Comparison of ENCODE assay signal across 14 cellular contexts in the genomic region with DNA sequence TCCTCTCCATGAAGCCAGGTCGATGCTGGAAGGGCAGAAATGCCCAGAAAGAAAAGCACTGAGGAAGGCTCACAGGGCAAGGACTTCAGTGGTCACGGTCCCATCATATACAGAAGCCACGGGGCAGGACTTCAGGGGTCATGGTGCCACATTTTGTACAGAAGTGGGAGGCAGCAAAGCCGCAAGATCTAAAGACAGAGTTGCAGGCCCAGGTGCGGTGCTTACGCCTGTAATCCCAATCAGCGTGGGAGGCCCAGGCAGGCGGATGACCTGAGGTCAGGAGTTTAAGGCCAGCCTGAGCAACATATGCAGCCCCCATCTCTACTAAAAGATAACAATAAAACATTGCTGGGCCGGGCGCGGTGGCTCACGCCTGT.
DNase-seq lines count a peak whose midpoint lies in the region; ATAC-seq and TF ChIP-seq lines count a peak whose summit lies in the region.
"Had no signal": no experiment of that assay in that cellular context is flagged by ENCODE, and none has a peak within 500 bp of the region (broad histone marks: within the 10 kb centered on the region; RNA-seq: fewer than 3 reads in every experiment).

No MANE protein-coding gene starts in this region.

- ATAC-seq in lower lobe of right lung (no peak), HG03439 (IDR thresholded peaks at IDR 0.05; ENCODE audit: unreplicated experiment) (no peak)

- H3K27ac ChIP-seq in HUES48 (ENCODE audit: low read depth, low read length) (peak overlapping the region; percentile 57), duodenal mucosa (ENCODE audit: low read depth, low read length) (peak overlapping the region; percentile 13), lower lobe of right lung (peak overlapping the region; percentile 41), stomach (peak overlapping the region; percentile 72 to 90 (median 80))
- H3K27ac ChIP-seq: SJSA1 had no signal

- intact Hi-C loops in lower lobe of right lung (cut with DNase I), result no loop called here
- intact Hi-C loops in stomach (cut with DNase I; ENCODE audit: low total_unique reads), result no loop called here

- no peak for TF ChIP-seq EP300 in stomach (IDR thresholded peaks at IDR 0.05)

- 60 to 76% (median 61%) methylated on average over 10 to 12 of the region's 12 CpGs for WGBS in stomach, 5 donors

- no peak overlapping the region for H3K9ac ChIP-seq in HUES48 (ENCODE audit: low read depth, low read length)
- H3K9ac ChIP-seq in duodenal mucosa (ENCODE audit: low read depth in 1 of 2, low read length in 2 of 2), result no peak overlapping the region

- no peak for DNase-seq in lower lobe of right lung
- no peak for DNase-seq in stomach
- no peak for DNase-seq in activated CD4-positive, alpha-beta T cell treated with anti-CD3 and anti-CD28 coated beads, Interleukin-2, amount 50 U/mL, for 1 hour
- DNase-seq in NCI-H748 treated with DMSO at 0.1 percent for 48 hours (lab: John Stamatoyannopoulos, UW), result no peak
- DNase-seq in NCI-H446 (lab: John Stamatoyannopoulos, UW), result no peak
- DNase-seq: activated CD4-positive, CD25-positive, alpha-beta regulatory T cell; C1 segment of cervical spinal cord; effector CD8-positive, alpha-beta T cell; stimulated activated CD4-positive, alpha-beta T cell treated with anti-CD3 and anti-CD28 coated beads, Interleukin-2, amount 100 ng/mL, for 24 hours had no signal

- H3K4me1 ChIP-seq in HUES48 (ENCODE audit: control insufficient read depth, insufficient read depth, low read length) (peaks cover 23% of the 10 kb centered on the region), duodenal mucosa (ENCODE audit: control insufficient read depth in 1 of 2, insufficient read depth in 2 of 2, low read length in 2 of 2) (peaks cover 0 to 7% of the 10 kb centered on the region in 2 donors), lower lobe of right lung (peaks cover 54% of the 10 kb centered on the region), stomach (peaks cover 45 to 89% (median 68%) of the 10 kb centered on the region in 4 donors)

- H3K4me3 ChIP-seq in HUES48 (ENCODE audit: low read depth, low read length) (no peak overlapping the region), duodenal mucosa (ENCODE audit: low read depth in 1 of 2, low read length in 2 of 2) (no peak overlapping the region), lower lobe of right lung (no peak overlapping the region), stomach (no peak overlapping the region)
- H3K4me3 ChIP-seq: ovary, SJSA1 had no signal

- H3K36me3 ChIP-seq in HUES48 (ENCODE audit: control insufficient read depth, insufficient read depth, low read length) (no peaks in the 10 kb centered on the region), duodenal mucosa (ENCODE audit: control insufficient read depth in 1 of 2, insufficient read depth in 2 of 2, low read length in 2 of 2) (no peaks in the 10 kb centered on the region), lower lobe of right lung (no peaks in the 10 kb centered on the region), stomach (no peaks in the 10 kb centered on the region)
- H3K36me3 ChIP-seq: ovary, SJSA1 had no signal

- TF ChIP-seq CTCF in lower lobe of right lung (IDR thresholded peaks at IDR 0.05) (no peak), stomach (IDR thresholded peaks at IDR 0.05) (no peak)

- no peaks in the 10 kb centered on the region for H3K27me3 ChIP-seq in HUES48 (ENCODE audit: control insufficient read depth, insufficient read depth, low read length)
- H3K27me3 ChIP-seq in duodenal mucosa (ENCODE audit: control insufficient read depth in 1 of 2, insufficient read depth in 2 of 2, low read length in 2 of 2), result no peaks in the 10 kb centered on the region
- H3K27me3 ChIP-seq in lower lobe of right lung (ENCODE audit: low read depth), result no peaks in the 10 kb centered on the region
- no peaks in the 10 kb centered on the region for H3K27me3 ChIP-seq in stomach
- H3K27me3 ChIP-seq: ovary, SJSA1 had no signal

- TF ChIP-seq POLR2A in stomach (IDR thresholded peaks at IDR 0.05), result no peak

- no peaks in the 10 kb centered on the region for H3K9me3 ChIP-seq in HUES48 (ENCODE audit: control insufficient read depth, insufficient read depth, low read length)
- no peaks in the 10 kb centered on the region for H3K9me3 ChIP-seq in duodenal mucosa (ENCODE audit: control insufficient read depth in 1 of 2, low read length in 2 of 2)
- H3K9me3 ChIP-seq in lower lobe of right lung, result no peaks in the 10 kb centered on the region
- H3K9me3 ChIP-seq in stomach, result no peaks in the 10 kb centered on the region
- H3K9me3 ChIP-seq: ovary, SJSA1 had no signal

Comparison
In these comparisons a context has a peak if more than half of its experiments do, and no peak if none do; other contexts are left out.
1. H3K27ac ChIP-seq: peak in every context shown above with its lines; median percentile 80 in stomach; 57 in HUES48; 41 in lower lobe of right lung; 13 in duodenal mucosa.